14 cellular contexts compared by ENCODE assay signal in the genomic region with DNA sequence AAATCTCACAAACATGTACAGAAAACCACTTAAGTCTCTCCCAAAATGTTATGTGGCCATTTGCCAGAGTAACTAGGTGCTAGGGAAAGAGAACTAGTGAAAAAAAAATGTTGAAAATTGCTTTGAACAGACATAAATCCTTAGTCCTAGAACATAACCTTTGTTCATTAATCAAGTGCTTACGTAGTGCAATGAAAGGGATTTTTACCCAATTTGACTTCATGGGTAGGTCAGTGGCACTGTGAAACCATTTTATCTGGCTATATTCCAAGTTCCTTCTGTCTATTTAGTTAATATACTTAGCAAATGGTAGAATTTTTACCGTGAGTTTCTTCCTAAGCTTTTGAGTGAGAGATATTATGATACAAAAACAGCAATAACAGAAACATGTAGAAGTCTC.
DNase-seq lines count a peak whose midpoint lies in the region; ATAC-seq and TF ChIP-seq lines count a peak whose summit lies in the region.
"Had no signal": no experiment of that assay in that cellular context is flagged by ENCODE, and none has a peak within 500 bp of the region (broad histone marks: within the 10 kb centered on the region; RNA-seq: fewer than 3 reads in every experiment).

No MANE protein-coding gene starts in this region.

- peak; percentile 62 to 84 (median 73) for ATAC-seq in right lobe of liver
- ATAC-seq in thoracic aorta (ENCODE audit: insufficient number of reproducible peaks, low FRiP score, low read depth), result no peak
- ATAC-seq in GM21786 (IDR thresholded peaks at IDR 0.05; ENCODE audit: unreplicated experiment), result no peak
- no peak for ATAC-seq in GM18873 (IDR thresholded peaks at IDR 0.05; ENCODE audit: low FRiP score, unreplicated experiment)
- ATAC-seq: CD8-positive, alpha-beta T cell; HCT116 had no signal

- H3K4me3 ChIP-seq in ascending aorta, result peak overlapping the region; percentile 5 to 18
- no peak overlapping the region for H3K4me3 ChIP-seq in right lobe of liver
- peak overlapping the region; percentile 6 for H3K4me3 ChIP-seq in thoracic aorta
- H3K4me3 ChIP-seq: GM23248 had no signal

- H3K27ac ChIP-seq in ascending aorta (peak overlapping the region in 1 of 2 donors; percentile 27), right lobe of liver (peak overlapping the region in 1 of 3 donors; percentile 32), thoracic aorta (no peak overlapping the region)
- H3K27ac ChIP-seq: 22Rv1, GM23248 had no signal

- H3K9me3 ChIP-seq in ascending aorta (peaks cover 0 to 4% of the 10 kb centered on the region in 2 donors), right lobe of liver (no peaks in the 10 kb centered on the region), thoracic aorta (peaks cover 4% of the 10 kb centered on the region)
- H3K9me3 ChIP-seq: Caco-2 had no signal

- 14% methylated on average over 2 of the region's 2 CpGs for WGBS in right lobe of liver (ENCODE audit: insufficient coverage, low coverage, low lambda C conversion rate, missing lambda C conversion rate)

- intact Hi-C loops in ascending aorta (cut with DNase I), result no loop called here
- intact Hi-C loops in right lobe of liver (cut with DNase I), result no loop called here

- H3K36me3 ChIP-seq in ascending aorta, result no peaks in the 10 kb centered on the region
- no peaks in the 10 kb centered on the region for H3K36me3 ChIP-seq in right lobe of liver
- H3K36me3 ChIP-seq in thoracic aorta, result no peaks in the 10 kb centered on the region

- no peak for TF ChIP-seq POLR2A in right lobe of liver (IDR thresholded peaks at IDR 0.05)

- TF ChIP-seq CTCF in ascending aorta (IDR thresholded peaks at IDR 0.05) (no peak), right lobe of liver (IDR thresholded peaks at IDR 0.05) (no peak), thoracic aorta (IDR thresholded peaks at IDR 0.05) (no peak)

- H3K27me3 ChIP-seq in ascending aorta (no peaks in the 10 kb centered on the region), right lobe of liver (no peaks in the 10 kb centered on the region), thoracic aorta (replicated peaks; ENCODE audit: insufficient read depth) (no peaks in the 10 kb centered on the region)

- H3K4me1 ChIP-seq in ascending aorta, result peaks cover 0 to 2% of the 10 kb centered on the region in 2 donors
- H3K4me1 ChIP-seq in right lobe of liver, result no peaks in the 10 kb centered on the region
- H3K4me1 ChIP-seq in thoracic aorta (ENCODE audit: control insufficient read depth in 1 of 2, low read depth in 2 of 2), result peaks cover 0 to 11% of the 10 kb centered on the region in 2 donors
- H3K4me1 ChIP-seq: Caco-2 had no signal

- DNase-seq in NCI-H1105 treated with DMSO at 0.1 percent for 48 hours (lab: John Stamatoyannopoulos, UW) (peak; percentile 18), NCI-H1105 (lab: John Stamatoyannopoulos, UW) (no peak), ascending aorta (ENCODE audit: low spot score in 2 of 2) (no peak), right lobe of liver (no peak), thoracic aorta (ENCODE audit: low spot score) (no peak), SKM-1 treated with dmso at 0.1 percent for 144 hours (lab: John Stamatoyannopoulos, UW; ENCODE audit: unreplicated experiment) (no peak)
- DNase-seq: Caco-2; CD8-positive, alpha-beta T cell; DMS53; GM23248 had no signal

Comparison
In these comparisons a context has a peak if more than half of its experiments do, and no peak if none do; other contexts are left out.
1. H3K4me3 ChIP-seq: peak in ascending aorta (2 of 2) and thoracic aorta (single experiment); none in right lobe of liver (0 of 3).
2. ATAC-seq: peak in right lobe of liver (4 of 4); none in thoracic aorta (single experiment), GM21786 (single experiment) and GM18873 (single experiment).